1 cellular context compared by ENCODE assay signal in the genomic region with DNA sequence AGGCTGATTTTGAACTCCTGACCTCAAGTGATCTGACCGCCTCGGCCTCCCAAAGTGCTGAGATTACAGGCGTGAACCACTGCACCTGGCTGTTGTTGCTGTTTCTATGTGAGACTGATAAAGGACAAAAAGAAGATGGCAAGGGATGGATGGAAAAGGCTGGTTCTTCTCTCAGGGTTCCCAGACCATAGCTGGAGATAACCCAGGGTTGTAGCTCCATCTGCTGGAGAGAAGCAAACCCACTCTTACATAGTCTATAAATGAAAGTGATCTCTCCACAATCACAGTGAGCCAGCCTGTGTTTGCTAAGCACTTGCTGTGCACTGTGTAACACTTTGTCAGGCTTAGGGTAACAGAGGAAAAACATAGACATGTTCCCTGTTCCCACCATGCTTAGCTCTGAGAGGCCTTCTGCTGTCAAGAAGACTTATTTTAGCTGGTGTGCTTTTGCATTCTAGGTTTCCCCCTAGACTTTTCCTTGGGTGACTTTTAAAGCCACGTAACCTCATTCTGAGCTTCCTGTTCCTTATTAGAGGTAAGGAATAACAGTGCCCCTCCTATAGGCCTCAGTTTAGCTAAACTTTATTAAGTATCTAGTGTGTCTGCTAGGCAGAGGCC.
TF ChIP-seq lines count a peak whose summit lies in the region.

No MANE protein-coding gene starts in this region.

TF ChIP-seq in HEK293, 187 proteins besides CTCF, POLR2A, EP300 and RAD21 (continued from another document):
- TF ChIP-seq, protein P1, sequence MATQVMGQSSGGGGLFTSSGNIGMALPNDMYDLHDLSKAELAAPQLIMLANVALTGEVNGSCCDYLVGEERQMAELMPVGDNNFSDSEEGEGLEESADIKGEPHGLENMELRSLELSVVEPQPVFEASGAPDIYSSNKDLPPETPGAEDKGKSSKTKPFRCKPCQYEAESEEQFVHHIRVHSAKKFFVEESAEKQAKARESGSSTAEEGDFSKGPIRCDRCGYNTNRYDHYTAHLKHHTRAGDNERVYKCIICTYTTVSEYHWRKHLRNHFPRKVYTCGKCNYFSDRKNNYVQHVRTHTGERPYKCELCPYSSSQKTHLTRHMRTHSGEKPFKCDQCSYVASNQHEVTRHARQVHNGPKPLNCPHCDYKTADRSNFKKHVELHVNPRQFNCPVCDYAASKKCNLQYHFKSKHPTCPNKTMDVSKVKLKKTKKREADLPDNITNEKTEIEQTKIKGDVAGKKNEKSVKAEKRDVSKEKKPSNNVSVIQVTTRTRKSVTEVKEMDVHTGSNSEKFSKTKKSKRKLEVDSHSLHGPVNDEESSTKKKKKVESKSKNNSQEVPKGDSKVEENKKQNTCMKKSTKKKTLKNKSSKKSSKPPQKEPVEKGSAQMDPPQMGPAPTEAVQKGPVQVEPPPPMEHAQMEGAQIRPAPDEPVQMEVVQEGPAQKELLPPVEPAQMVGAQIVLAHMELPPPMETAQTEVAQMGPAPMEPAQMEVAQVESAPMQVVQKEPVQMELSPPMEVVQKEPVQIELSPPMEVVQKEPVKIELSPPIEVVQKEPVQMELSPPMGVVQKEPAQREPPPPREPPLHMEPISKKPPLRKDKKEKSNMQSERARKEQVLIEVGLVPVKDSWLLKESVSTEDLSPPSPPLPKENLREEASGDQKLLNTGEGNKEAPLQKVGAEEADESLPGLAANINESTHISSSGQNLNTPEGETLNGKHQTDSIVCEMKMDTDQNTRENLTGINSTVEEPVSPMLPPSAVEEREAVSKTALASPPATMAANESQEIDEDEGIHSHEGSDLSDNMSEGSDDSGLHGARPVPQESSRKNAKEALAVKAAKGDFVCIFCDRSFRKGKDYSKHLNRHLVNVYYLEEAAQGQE (tag by site-specific recombination; IDR thresholded peaks at IDR 0.05) = no peak
- 0 out of 2 replicates have a peak, but pooled peaks have one; percentile 26 for TF ChIP-seq ZNF366 (tag by site-specific recombination; conservative IDR thresholded peaks at IDR 0.05)
- no peak for TF ChIP-seq EGR2 (tag by site-specific recombination; IDR thresholded peaks at IDR 0.05; ENCODE audit: low read depth)
- TF ChIP-seq, protein P2, sequence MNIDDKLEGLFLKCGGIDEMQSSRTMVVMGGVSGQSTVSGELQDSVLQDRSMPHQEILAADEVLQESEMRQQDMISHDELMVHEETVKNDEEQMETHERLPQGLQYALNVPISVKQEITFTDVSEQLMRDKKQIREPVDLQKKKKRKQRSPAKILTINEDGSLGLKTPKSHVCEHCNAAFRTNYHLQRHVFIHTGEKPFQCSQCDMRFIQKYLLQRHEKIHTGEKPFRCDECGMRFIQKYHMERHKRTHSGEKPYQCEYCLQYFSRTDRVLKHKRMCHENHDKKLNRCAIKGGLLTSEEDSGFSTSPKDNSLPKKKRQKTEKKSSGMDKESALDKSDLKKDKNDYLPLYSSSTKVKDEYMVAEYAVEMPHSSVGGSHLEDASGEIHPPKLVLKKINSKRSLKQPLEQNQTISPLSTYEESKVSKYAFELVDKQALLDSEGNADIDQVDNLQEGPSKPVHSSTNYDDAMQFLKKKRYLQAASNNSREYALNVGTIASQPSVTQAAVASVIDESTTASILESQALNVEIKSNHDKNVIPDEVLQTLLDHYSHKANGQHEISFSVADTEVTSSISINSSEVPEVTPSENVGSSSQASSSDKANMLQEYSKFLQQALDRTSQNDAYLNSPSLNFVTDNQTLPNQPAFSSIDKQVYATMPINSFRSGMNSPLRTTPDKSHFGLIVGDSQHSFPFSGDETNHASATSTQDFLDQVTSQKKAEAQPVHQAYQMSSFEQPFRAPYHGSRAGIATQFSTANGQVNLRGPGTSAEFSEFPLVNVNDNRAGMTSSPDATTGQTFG (tag by site-specific recombination; IDR thresholded peaks at IDR 0.05; ENCODE audit: borderline replicate concordance) = no peak
- TF ChIP-seq ZNF510 (tag by site-specific recombination; IDR thresholded peaks at IDR 0.05; ENCODE audit: insufficient replicate concordance) = no peak
- TF ChIP-seq BCL11A (tag by site-specific recombination; IDR thresholded peaks at IDR 0.05; ENCODE audit: low read depth) = no peak
- no peak for TF ChIP-seq ZNF416 (tag by site-specific recombination; IDR thresholded peaks at IDR 0.05)
- peak; percentile 99 for TF ChIP-seq ZSCAN16 (tag by site-specific recombination; IDR thresholded peaks at IDR 0.05)
- TF ChIP-seq ZBTB48 (tag by site-specific recombination; IDR thresholded peaks at IDR 0.05) = no peak
- TF ChIP-seq ZNF654 (tag by site-specific recombination; IDR thresholded peaks at IDR 0.05; ENCODE audit: low read depth) = peak; percentile 88
- no peak for TF ChIP-seq ZNF473 (tag by site-specific recombination; IDR thresholded peaks at IDR 0.05)
- TF ChIP-seq ZFP3 (tag by site-specific recombination; IDR thresholded peaks at IDR 0.05; ENCODE audit: low read depth) = no peak
- TF ChIP-seq, protein P3, sequence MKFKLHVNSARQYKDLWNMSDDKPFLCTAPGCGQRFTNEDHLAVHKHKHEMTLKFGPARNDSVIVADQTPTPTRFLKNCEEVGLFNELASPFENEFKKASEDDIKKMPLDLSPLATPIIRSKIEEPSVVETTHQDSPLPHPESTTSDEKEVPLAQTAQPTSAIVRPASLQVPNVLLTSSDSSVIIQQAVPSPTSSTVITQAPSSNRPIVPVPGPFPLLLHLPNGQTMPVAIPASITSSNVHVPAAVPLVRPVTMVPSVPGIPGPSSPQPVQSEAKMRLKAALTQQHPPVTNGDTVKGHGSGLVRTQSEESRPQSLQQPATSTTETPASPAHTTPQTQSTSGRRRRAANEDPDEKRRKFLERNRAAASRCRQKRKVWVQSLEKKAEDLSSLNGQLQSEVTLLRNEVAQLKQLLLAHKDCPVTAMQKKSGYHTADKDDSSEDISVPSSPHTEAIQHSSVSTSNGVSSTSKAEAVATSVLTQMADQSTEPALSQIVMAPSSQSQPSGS (tag by site-specific recombination; IDR thresholded peaks at IDR 0.05; ENCODE audit: low read depth) = no peak
- peak; percentile 68 for TF ChIP-seq PRDM1 (tag by site-specific recombination; IDR thresholded peaks at IDR 0.05)
- peak; percentile 73 for TF ChIP-seq ZBTB17 (tag by site-specific recombination; IDR thresholded peaks at IDR 0.05)
